ENCODE assay signal across 2 cellular contexts in genomic region chr11:73880449-73880848, GRCh38.
TF ChIP-seq lines count a peak whose summit lies in the region.

No MANE protein-coding gene starts in this region.

TF ChIP-seq in Ishikawa, 13 proteins besides CTCF, POLR2A, EP300 and RAD21:
- TF ChIP-seq TEAD4 (IDR thresholded peaks at IDR 0.05), result 0 out of 2 replicates have a peak, but pooled peaks have one; percentile 43
TF ChIP-seq in Ishikawa: peak in this region for 1; not testable (repeated sequence) for 12.

TF ChIP-seq in H1, 55 proteins besides CTCF, POLR2A, EP300 and RAD21:
- TF ChIP-seq TEAD4 (IDR thresholded peaks at IDR 0.05; ENCODE audit: low read depth, low read length), result peak; percentile 64
TF ChIP-seq in H1: peak in this region for 1; not testable (repeated sequence) for 54.
